In genomic region chr1:178093958-178094751, GRCh38 we compare ENCODE assay signal across 1 cellular context.
A peak's percentile ranks its signal among the peaks of the same experiment; 100 is the strongest.
TF ChIP-seq lines count a peak whose summit lies in the region.

Gene RASAL2, plus strand, starts transcription at chr1:178094104. Its CDS starts 389 bp downstream, at chr1:178094493.

TF ChIP-seq in HEK293, 187 proteins besides CTCF, POLR2A, EP300 and RAD21 (continued from another document and continues in another):
- TF ChIP-seq ZBTB26 (tag by site-specific recombination; optimal IDR thresholded peaks at IDR 0.05) (peak; percentile 92), ZNF366 (tag by site-specific recombination; conservative IDR thresholded peaks at IDR 0.05) (no peak), ZNF169 (tag by site-specific recombination; IDR thresholded peaks at IDR 0.05) (no peak), OVOL3 (tag by site-specific recombination; IDR thresholded peaks at IDR 0.05) (no peak), ZSCAN30 (tag by site-specific recombination; IDR thresholded peaks at IDR 0.05) (no peak; the same call in 1 of the 2 replicates), GLI2 (tag by site-specific recombination; IDR thresholded peaks at IDR 0.05; ENCODE audit: borderline replicate concordance, low read depth) (no peak), REST (tag by site-specific recombination; IDR thresholded peaks at IDR 0.05) (0 out of 2 replicates have a peak, but pooled peaks have one; percentile 41), KLF8 (tag by site-specific recombination; IDR thresholded peaks at IDR 0.05) (peak; percentile 91; the same call in 1 of the 2 replicates), ZNF449 (tag by site-specific recombination; IDR thresholded peaks at IDR 0.05) (no peak), ZNF292 (tag by site-specific recombination; IDR thresholded peaks at IDR 0.05; ENCODE audit: borderline replicate concordance, low read depth) (no peak), ZBTB8A (tag by site-specific recombination; IDR thresholded peaks at IDR 0.05) (peak; percentile 78), ZNF214 (tag by site-specific recombination; IDR thresholded peaks at IDR 0.05; ENCODE audit: borderline replicate concordance) (no peak), YY1 (tag by site-specific recombination; IDR thresholded peaks at IDR 0.05) (no peak), ZNF157 (tag by site-specific recombination; IDR thresholded peaks at IDR 0.05) (no peak), HOXC10 (CRISPR knock-in tag; IDR thresholded peaks at IDR 0.05) (no peak), ZNF48 (tag by site-specific recombination; IDR thresholded peaks at IDR 0.05) (no peak), ZNF140 (tag by site-specific recombination; IDR thresholded peaks at IDR 0.05) (no peak), ZNF501 (tag by site-specific recombination; IDR thresholded peaks at IDR 0.05) (no peak; the same call in 1 of the 2 replicates), ZNF311 (tag by site-specific recombination; IDR thresholded peaks at IDR 0.05; ENCODE audit: borderline replicate concordance) (no peak), GLIS1 (tag by site-specific recombination; IDR thresholded peaks at IDR 0.05) (peak; percentile 55), ZNF707 (tag by site-specific recombination; IDR thresholded peaks at IDR 0.05) (no peak), ZNF473 (tag by site-specific recombination; IDR thresholded peaks at IDR 0.05) (no peak), SP2 (tag by site-specific recombination; IDR thresholded peaks at IDR 0.05) (peak; percentile 77), ZNF549 (tag by site-specific recombination; IDR thresholded peaks at IDR 0.05) (no peak), GLIS2 (tag by site-specific recombination; IDR thresholded peaks at IDR 0.05) (peak; percentile 97), KLF16 (tag by site-specific recombination; IDR thresholded peaks at IDR 0.05) (peak; percentile 83; the same call in 1 of the 2 replicates), ZNF248 (tag by site-specific recombination; IDR thresholded peaks at IDR 0.05) (no peak), YY2 (tag by site-specific recombination; IDR thresholded peaks at IDR 0.05) (no peak), TRIM28 (IDR thresholded peaks at IDR 0.05; ENCODE audit: borderline replicate concordance, low read length) (no peak; the same call in 1 of the 2 replicates), ZBTB11 (tag by site-specific recombination; conservative IDR thresholded peaks at IDR 0.05; ENCODE audit: low read depth) (peak; percentile 37; the same call in 1 of the 2 replicates), ZNF274 (IDR thresholded peaks at IDR 0.05; ENCODE audit: low read length) (no peak), ZNF274 (tag by site-specific recombination; IDR thresholded peaks at IDR 0.05; ENCODE audit: borderline replicate concordance) (no peak), ZNF529 (tag by site-specific recombination; IDR thresholded peaks at IDR 0.05; ENCODE audit: insufficient replicate concordance) (no peak), ZNF777 (tag by site-specific recombination; IDR thresholded peaks at IDR 0.05; ENCODE audit: borderline replicate concordance) (no peak), ZNF514 (tag by site-specific recombination; IDR thresholded peaks at IDR 0.05) (no peak), ZNF146 (tag by site-specific recombination; IDR thresholded peaks at IDR 0.05) (no peak), FEZF1 (tag by site-specific recombination; IDR thresholded peaks at IDR 0.05) (no peak), PRDM6 (tag by site-specific recombination; IDR thresholded peaks at IDR 0.05) (no peak), ZNF24 (tag by site-specific recombination; IDR thresholded peaks at IDR 0.05) (no peak), ZNF280C (tag by site-specific recombination; IDR thresholded peaks at IDR 0.05) (no peak), ZBTB21 (tag by site-specific recombination; IDR thresholded peaks at IDR 0.05) (no peak), ZFHX2 (tag by site-specific recombination; conservative IDR thresholded peaks at IDR 0.05) (peak; percentile 88), ZNF341 (tag by site-specific recombination; IDR thresholded peaks at IDR 0.05; ENCODE audit: low read depth) (no peak), ZNF610 (tag by site-specific recombination; IDR thresholded peaks at IDR 0.05; ENCODE audit: borderline replicate concordance) (no peak), REPIN1 (tag by site-specific recombination; IDR thresholded peaks at IDR 0.05; ENCODE audit: low read depth) (no peak), ZBTB20 (tag by site-specific recombination; IDR thresholded peaks at IDR 0.05) (peak; percentile 93), ZBTB10 (tag by site-specific recombination; IDR thresholded peaks at IDR 0.05) (no peak), PRDM4 (tag by site-specific recombination; IDR thresholded peaks at IDR 0.05) (no peak), ZNF324 (tag by site-specific recombination; IDR thresholded peaks at IDR 0.05) (0 out of 2 replicates have a peak, but pooled peaks have one; percentile 49)
